25 cellular contexts compared by ENCODE assay signal in genomic region chr1:29249951-29250581, GRCh38. TPM values are rescaled to one million over a fixed set of nuclear protein-coding genes. Genes with fewer than 3 reads are reported as not detected.
DNase-seq lines count a peak whose midpoint lies in the region; ATAC-seq and TF ChIP-seq lines count a peak whose summit lies in the region.
"Had no signal": no experiment of that assay in that cellular context is flagged by ENCODE, and none has a peak within 500 bp of the region (broad histone marks: within the 10 kb centered on the region; RNA-seq: fewer than 3 reads in every experiment).

No MANE protein-coding gene starts in this region.

- peak overlapping the region; percentile 78 for H3K4me2 ChIP-seq in GM23338
- H3K4me2 ChIP-seq: BLaER1, KMS-11 had no signal

- peak overlapping the region; percentile 95 for H3K27ac Mint-ChIP-seq in GM23338
- H3K27ac Mint-ChIP-seq: effector memory CD8-positive, alpha-beta T cell; T-cell had no signal

- H3K4me3 ChIP-seq in GM23338 (peak overlapping the region; percentile 37), SJCRH30 (no peak overlapping the region), retinal pigment epithelial cell (ENCODE audit: low read length) (no peak overlapping the region), thyroid gland (replicated peaks in 1 of 3) (no peak overlapping the region)
- H3K4me3 ChIP-seq: BLaER1, transverse colon had no signal

- H3K27ac ChIP-seq in GM23338 (ENCODE audit: low read depth) (peak overlapping the region; percentile 96), SJCRH30 (peak overlapping the region; percentile 92), thyroid gland (no peak overlapping the region)
- H3K27ac ChIP-seq: BLaER1, KMS-11, transverse colon had no signal

- intact Hi-C loops in thyroid gland (cut with DNase I), result no loop called here

- H3F3A ChIP-seq in GM23338 (replicated peaks; ENCODE audit: low read depth), result no peaks in the 10 kb centered on the region

- H4K20me1 ChIP-seq in GM23338 (replicated peaks; ENCODE audit: insufficient read depth), result no peaks in the 10 kb centered on the region
- H4K20me1 ChIP-seq: BLaER1 had no signal

- no peaks in the 10 kb centered on the region; the same call in 2 of the 3 replicates for H3K9me3 Mint-ChIP-seq in GM23338
- H3K9me3 Mint-ChIP-seq: effector memory CD8-positive, alpha-beta T cell; T-cell had no signal

- no peaks in the 10 kb centered on the region for H3K79me2 ChIP-seq in GM23338 (replicated peaks; ENCODE audit: insufficient read depth)

- no peaks in the 10 kb centered on the region for H3K36me3 ChIP-seq in GM23338 (ENCODE audit: insufficient read depth)
- H3K36me3 ChIP-seq in SJCRH30, result no peaks in the 10 kb centered on the region
- H3K36me3 ChIP-seq in thyroid gland, result no peaks in the 10 kb centered on the region
- H3K36me3 ChIP-seq: BLaER1, transverse colon had no signal

- no peaks in the 10 kb centered on the region; the same call in 2 of the 3 replicates for H3K36me3 Mint-ChIP-seq in GM23338 (ENCODE audit: low read depth)
- H3K36me3 Mint-ChIP-seq: T-cell had no signal

- ATAC-seq in GM23338 (no peak), HG03175 (IDR thresholded peaks at IDR 0.05; ENCODE audit: unreplicated experiment) (no peak)
- ATAC-seq: effector memory CD8-positive, alpha-beta T cell; left colon; stimulated activated naive CD8-positive, alpha-beta T cell treated with anti-CD3 and anti-CD28 coated beads, Interleukin-15, Interleukin-2, amounts not matched to agents 100 U/mL and 50 U/mL, for 24 hours; T-cell had no signal

- H3K9me3 ChIP-seq in SJCRH30 (replicated peaks), result no peaks in the 10 kb centered on the region
- no peaks in the 10 kb centered on the region for H3K9me3 ChIP-seq in thyroid gland
- H3K9me3 ChIP-seq: BLaER1, transverse colon had no signal

- H3K4me1 Mint-ChIP-seq in GM23338, result peaks cover 40% of the 10 kb centered on the region
- H3K4me1 Mint-ChIP-seq: T-cell had no signal

- no peak for TF ChIP-seq POLR2A in thyroid gland (IDR thresholded peaks at IDR 0.05)

- WGBS in thyroid gland, 2 donors, result 98 to 100% methylated on average over 2 of the region's 2 CpGs

- H3K4me1 ChIP-seq in GM23338 (ENCODE audit: insufficient read depth) (peaks cover 29% of the 10 kb centered on the region), SJCRH30 (peaks cover 26% of the 10 kb centered on the region), thyroid gland (no peaks in the 10 kb centered on the region)
- H3K4me1 ChIP-seq: BLaER1, transverse colon had no signal

- peaks cover 17% of the 10 kb centered on the region for H3K27me3 Mint-ChIP-seq in GM23338 (ENCODE audit: insufficient read depth, low read depth, poor library complexity)

- peak overlapping the region; percentile 43; the same call in 2 of the 3 replicates for H3K4me3 Mint-ChIP-seq in GM23338
- H3K4me3 Mint-ChIP-seq: effector memory CD8-positive, alpha-beta T cell; T-cell had no signal

- H3K27me3 ChIP-seq in GM23338 (ENCODE audit: insufficient read depth) (no peaks in the 10 kb centered on the region), SJCRH30 (no peaks in the 10 kb centered on the region), thyroid gland (no peaks in the 10 kb centered on the region)
- H3K27me3 ChIP-seq: BLaER1, transverse colon had no signal

- no peak overlapping the region for H2AFZ ChIP-seq in GM23338

- no peak for DNase-seq in GM23338 (ENCODE audit: low spot score)
- DNase-seq in SJCRH30, result no peak
- DNase-seq in iris pigment epithelial cell (ENCODE audit: low read depth), result peak; percentile 18
- DNase-seq in retinal pigment epithelial cell (ENCODE audit: low read depth), result peak; percentile 42
- DNase-seq in GM10266 (ENCODE audit: extremely low spot score), result no peak
- DNase-seq in MV-4-11 (lab: John Stamatoyannopoulos, UW), result no peak
- DNase-seq in thyroid gland, result no peak
- DNase-seq: activated gamma-delta T cell treated with Interleukin-2 at 50 U/mL for 16 hours; activated T-cell treated with anti-CD3 and anti-CD28 coated beads, Interleukin-2, amount 50 U/mL, for 1 hour; effector memory CD8-positive, alpha-beta T cell; EL; GOT3; left colon; midbrain; NCI-H1092 treated with DMSO at 0.1 percent for 48 hours; NCI-H2029 treated with DMSO at 0.1 percent for 48 hours; NCI-H345; SHP77; stimulated activated CD4-positive, alpha-beta T cell treated with anti-CD3 and anti-CD28 coated beads, Interleukin-4, amount 100 ng/mL, for 24 hours; stimulated activated naive CD8-positive, alpha-beta T cell treated with anti-CD3 and anti-CD28 coated beads, Interleukin-15, Interleukin-2, amounts not matched to agents 100 U/mL and 50 U/mL, for 24 hours; T-cell; transverse colon had no signal

- no peaks in the 10 kb centered on the region for H3K9me2 ChIP-seq in GM23338 (ENCODE audit: insufficient read depth)

- TF ChIP-seq CTCF in GM23338 (conservative IDR thresholded peaks at IDR 0.05; ENCODE audit: low read depth in 2 of 2), result no peak
- no peak for TF ChIP-seq CTCF in retinal pigment epithelial cell (conservative IDR thresholded peaks at IDR 0.05; ENCODE audit: low read depth, low read length)
- TF ChIP-seq CTCF in GM10266 (IDR thresholded peaks at IDR 0.05; ENCODE audit: control insufficient read depth, insufficient read depth, low read depth, missing control alignments), result no peak
- TF ChIP-seq CTCF in thyroid gland (IDR thresholded peaks at IDR 0.05), result no peak

TF ChIP-seq in GM23338, 12 proteins besides CTCF, POLR2A, EP300 and RAD21:
- TF ChIP-seq ETS1 (IDR thresholded peaks at IDR 0.05), result no peak

RNA-seq across cellular contexts. Expression of gene PTPRU, which starts 13.7 kb away (rescaled TPM):
- total RNA-seq in GM23338 (2014; rRNA removed; shearing (Covaris generic)), result 69.6 and 105 TPM in 2 replicates
- polyA plus RNA-seq in GM23338 (2016; fragmentation: Nextera tagmentation; extraction: Ambion mirVana), result 7.9 and 8.0 TPM in 2 replicates
- 12.3 and 16.3 TPM in 2 replicates for total RNA-seq in SJCRH30 (2014; rRNA removed; shearing (Covaris generic))
- 10 to 100 TPM; 12.4 to 30.0 (median 17.9) TPM for total RNA-seq in thyroid gland

RNA-seq across cellular contexts. Expression of gene MECR, which starts 19.3 kb away (rescaled TPM):
- total RNA-seq in GM23338 (2014; rRNA removed; shearing (Covaris generic)), result 14.3 and 25.7 TPM in 2 replicates
- polyA plus RNA-seq in GM23338 (2016; fragmentation: Nextera tagmentation; extraction: Ambion mirVana), result 29.4 and 32.3 TPM in 2 replicates
- total RNA-seq in SJCRH30 (2014; rRNA removed; shearing (Covaris generic)), result 18.9 and 25.4 TPM in 2 replicates
- 10 to 100 TPM; 10.2 to 30.9 (median 18.0) TPM for total RNA-seq in thyroid gland

Comparison
In these comparisons a context has a peak if more than half of its experiments do, and no peak if none do; other contexts are left out.
1. DNase-seq: peak in iris pigment epithelial cell (single experiment) and retinal pigment epithelial cell (single experiment); none in GM23338 (single experiment), SJCRH30 (0 of 2), GM10266 (single experiment), MV-4-11 (single experiment) and thyroid gland (0 of 2).
2. H3K27ac ChIP-seq: peak in GM23338 (single experiment) and SJCRH30 (single experiment); none in thyroid gland (0 of 3).